Comparison of ENCODE assay signal across 10 cellular contexts in genomic region chr3:11140713-11141104, GRCh38. TPM values are rescaled to one million over a fixed set of nuclear protein-coding genes. Genes with fewer than 3 reads are reported as not detected.
DNase-seq lines count a peak whose midpoint lies in the region; ATAC-seq lines count a peak whose summit lies in the region.
"Had no signal": no experiment of that assay in that cellular context is flagged by ENCODE, and none has a peak within 500 bp of the region (broad histone marks: within the 10 kb centered on the region; RNA-seq: fewer than 3 reads in every experiment).

No MANE protein-coding gene starts in this region.

- H3K4me1 Mint-ChIP-seq in activated CD4-positive, alpha-beta T cell treated with anti-CD3 and anti-CD28 coated beads for 36 hours: peaks cover 11% of the 10 kb centered on the region

- peaks cover 20% of the 10 kb centered on the region for H3K27me3 Mint-ChIP-seq in activated CD4-positive, alpha-beta T cell treated with anti-CD3 and anti-CD28 coated beads for 36 hours

- DNase-seq in activated CD4-positive, alpha-beta T cell treated with anti-CD3 and anti-CD28 coated beads for 36 hours: no peak
- DNase-seq in activated CD4-positive, alpha-beta T cell treated with anti-CD3 and anti-CD28 coated beads, Interleukin-2, amount 50 U/mL, for 4 hours: no peak
- no peak for DNase-seq in posterior vena cava (ENCODE audit: low spot score)
- no peak for DNase-seq in globus pallidus (ENCODE audit: low spot score)
- DNase-seq in CD1c-positive myeloid dendritic cell (ENCODE audit: extremely low spot score): no peak
- DNase-seq: ACHN; activated CD4-positive, alpha-beta T cell treated with anti-CD3 and anti-CD28 coated beads, Interleukin-2, amount 50 U/mL, for 1 hour had no signal

- H3K9ac ChIP-seq in skeletal muscle satellite cell (ENCODE audit: low read depth, low read length): peak overlapping the region; percentile 1

- H3K36me3 Mint-ChIP-seq in activated CD4-positive, alpha-beta T cell treated with anti-CD3 and anti-CD28 coated beads for 36 hours (ENCODE audit: low read depth): no peaks in the 10 kb centered on the region

- POLR2A ChIA-PET in activated CD4-positive, alpha-beta T cell treated with anti-CD3 and anti-CD28 coated beads for 36 hours (lab: Charles Lee): no interaction called here

- H3K4me2 ChIP-seq in skeletal muscle satellite cell (ENCODE audit: low read length): peak overlapping the region; percentile 65

- no peak overlapping the region for H3K27ac Mint-ChIP-seq in activated CD4-positive, alpha-beta T cell treated with anti-CD3 and anti-CD28 coated beads for 36 hours

- CTCF ChIA-PET in activated CD4-positive, alpha-beta T cell treated with anti-CD3 and anti-CD28 coated beads for 36 hours (lab: Charles Lee): interaction anchor here (2.2 kb wide), 1 partner anchor 81 kb away, joined by 8 read pairs; no protein-coding TSS in a partner anchor

- intact Hi-C loops in activated CD4-positive, alpha-beta T cell treated with anti-CD3 and anti-CD28 coated beads for 36 hours (cut with DNase I, micrococcal nuclease): no loop called here
- intact Hi-C loops in posterior vena cava (cut with DNase I): no loop called here

- no peaks in the 10 kb centered on the region for H3K36me3 ChIP-seq in skeletal muscle satellite cell (ENCODE audit: insufficient read depth, low read length)

- H3K4me1 ChIP-seq in skeletal muscle satellite cell (ENCODE audit: control insufficient read depth, insufficient read depth, low read length): peaks cover 46% of the 10 kb centered on the region

- H3K4me3 Mint-ChIP-seq in activated CD4-positive, alpha-beta T cell treated with anti-CD3 and anti-CD28 coated beads for 36 hours: no peak overlapping the region

- H3K4me3 ChIP-seq in skeletal muscle satellite cell (ENCODE audit: low read length): no peak overlapping the region

- H3K9me3 ChIP-seq in skeletal muscle satellite cell (replicated peaks; ENCODE audit: low read length): no peaks in the 10 kb centered on the region

- peak; percentile 69 for ATAC-seq in activated CD4-positive, alpha-beta T cell treated with anti-CD3 and anti-CD28 coated beads for 36 hours
- ATAC-seq in GM21825 (IDR thresholded peaks at IDR 0.05; ENCODE audit: unreplicated experiment) (peak; percentile 26), HG03469 (IDR thresholded peaks at IDR 0.05; ENCODE audit: unreplicated experiment) (peak; percentile 27)

- no peaks in the 10 kb centered on the region for H3K27me3 ChIP-seq in skeletal muscle satellite cell (ENCODE audit: control insufficient read depth, insufficient read depth, low read length)

- H3K9me3 Mint-ChIP-seq in activated CD4-positive, alpha-beta T cell treated with anti-CD3 and anti-CD28 coated beads for 36 hours (ENCODE audit: low read depth): no peaks in the 10 kb centered on the region

RNA-seq across cellular contexts. Expression of gene HRH1, which starts 13.6 kb away (rescaled TPM):
- total RNA-seq in activated CD4-positive, alpha-beta T cell treated with anti-CD3 and anti-CD28 coated beads for 36 hours: 1 to 10 TPM in 1 of 2 experiments, under 1 TPM in 1; 0.98 to 1.4 TPM
- total RNA-seq in skeletal muscle satellite cell (2012; rRNA removed): 11.4 and 11.9 TPM in 2 replicates
- 10 to 100 TPM in 1 of 2 donors, 1 to 10 TPM in 1; 5.5 to 11.4 TPM for total RNA-seq in posterior vena cava
